ENCODE assay signal across 1 cellular context in genomic region chr2:96413067-96413722, GRCh38.
TF ChIP-seq lines count a peak whose summit lies in the region.

No MANE protein-coding gene starts in this region.

TF ChIP-seq in HepG2, 621 proteins besides CTCF, POLR2A, EP300 and RAD21 (continued from another document):
- TF ChIP-seq TCF12 (IDR thresholded peaks at IDR 0.05) (no peak), TCF12 (CRISPR knock-in tag; IDR thresholded peaks at IDR 0.05) (no peak), CHD4 (IDR thresholded peaks at IDR 0.05; ENCODE audit: borderline replicate concordance, low read length) (no peak), ZNF644 (CRISPR knock-in tag; IDR thresholded peaks at IDR 0.05; ENCODE audit: low read depth) (0 out of 2 replicates have a peak, but pooled peaks have one; percentile 1), ZBTB46 (CRISPR knock-in tag; IDR thresholded peaks at IDR 0.05; ENCODE audit: borderline replicate concordance) (no peak), ZNF18 (CRISPR knock-in tag; IDR thresholded peaks at IDR 0.05; ENCODE audit: insufficient replicate concordance) (peak; percentile 46), LCORL (IDR thresholded peaks at IDR 0.05) (no peak), LCORL (CRISPR knock-in tag; IDR thresholded peaks at IDR 0.05) (0 out of 2 replicates have a peak, but pooled peaks have one; percentile 3), ZNF205 (CRISPR knock-in tag; IDR thresholded peaks at IDR 0.05) (no peak), CSRNP2 (CRISPR knock-in tag; conservative IDR thresholded peaks at IDR 0.05; ENCODE audit: low read depth) (no peak), ZNF562 (CRISPR knock-in tag; IDR thresholded peaks at IDR 0.05; ENCODE audit: borderline replicate concordance) (no peak), ZNF678 (CRISPR knock-in tag; IDR thresholded peaks at IDR 0.05) (no peak), BCL3 (CRISPR knock-in tag; IDR thresholded peaks at IDR 0.05) (no peak), HIVEP1 (CRISPR knock-in tag; IDR thresholded peaks at IDR 0.05) (no peak), RFX5 (IDR thresholded peaks at IDR 0.05; ENCODE audit: low read depth, low read length) (no peak), HOXA3 (CRISPR knock-in tag; IDR thresholded peaks at IDR 0.05) (no peak), ZNF83 (CRISPR knock-in tag; IDR thresholded peaks at IDR 0.05; ENCODE audit: borderline replicate concordance) (no peak), CCAR2 (optimal IDR thresholded peaks at IDR 0.05; ENCODE audit: low read depth, low read length) (no peak), ZNF670 (CRISPR knock-in tag; IDR thresholded peaks at IDR 0.05; ENCODE audit: borderline replicate concordance) (no peak), PHB2 (IDR thresholded peaks at IDR 0.05; ENCODE audit: partially characterized antibody) (no peak)
